In genomic region chr5:173891367-173891766, GRCh38 we compare ENCODE assay signal across 9 cellular contexts. TPM values are rescaled to one million over a fixed set of nuclear protein-coding genes. Genes with fewer than 3 reads are reported as not detected.
DNase-seq lines count a peak whose midpoint lies in the region; ATAC-seq and TF ChIP-seq lines count a peak whose summit lies in the region.
"Had no signal": no experiment of that assay in that cellular context is flagged by ENCODE, and none has a peak within 500 bp of the region (broad histone marks: within the 10 kb centered on the region; RNA-seq: fewer than 3 reads in every experiment).

No MANE protein-coding gene starts in this region.

- H3K4me1 ChIP-seq in ascending aorta (peaks cover 3 to 9% of the 10 kb centered on the region in 2 donors), liver (ENCODE audit: control insufficient read depth in 4 of 4, insufficient read depth in 4 of 4, low read length in 3 of 4) (peaks cover 6 to 38% (median 17%) of the 10 kb centered on the region in 4 donors), thyroid gland (peaks cover 10 to 17% of the 10 kb centered on the region in 2 donors)

- H3K4me3 ChIP-seq in ascending aorta (peak overlapping the region; percentile 78 to 86), liver (ENCODE audit: low read depth in 1 of 3, low read length in 3 of 3) (peak overlapping the region; percentile 83 to 91 (median 89)), thyroid gland (replicated peaks in 1 of 3) (peak overlapping the region in 2 of 3 donors; percentile 15 to 76)

- no peaks in the 10 kb centered on the region for H3K36me3 ChIP-seq in ascending aorta
- no peaks in the 10 kb centered on the region for H3K36me3 ChIP-seq in liver (ENCODE audit: control insufficient read depth in 4 of 4, insufficient read depth in 3 of 4, low read depth in 1 of 4, low read length in 3 of 4)
- H3K36me3 ChIP-seq in thyroid gland: no peaks in the 10 kb centered on the region

- peak overlapping the region; percentile 83 to 99 for H3K9ac ChIP-seq in liver (ENCODE audit: low read depth in 1 of 2, low read length in 2 of 2)

- TF ChIP-seq POLR2A in thyroid gland (IDR thresholded peaks at IDR 0.05): peak in 1 of 2 donors; percentile 12

- in situ Hi-C loops in KBM-7 (cut with MboI; ENCODE audit: low pct_unique_long_range_greater_than_20kb, low sequenced_read_pairs): no loop called here

- no peaks in the 10 kb centered on the region for H3K27me3 ChIP-seq in ascending aorta
- no peaks in the 10 kb centered on the region for H3K27me3 ChIP-seq in liver (ENCODE audit: control insufficient read depth in 4 of 4, insufficient read depth in 4 of 4, low read length in 3 of 4)
- no peaks in the 10 kb centered on the region for H3K27me3 ChIP-seq in thyroid gland

- no peaks in the 10 kb centered on the region for H3K9me3 Mint-ChIP-seq in activated CD4-positive, alpha-beta T cell treated with anti-CD3 and anti-CD28 coated beads, Interleukin-2, amount 10 ng/mL, durations not matched to agents 24 days and 14 days

- TF ChIP-seq RAD21 in liver (IDR thresholded peaks at IDR 0.05): peak; percentile 23 to 42

- H3K9me3 ChIP-seq in ascending aorta: no peaks in the 10 kb centered on the region
- H3K9me3 ChIP-seq in liver (ENCODE audit: control insufficient read depth in 4 of 4, low read length in 3 of 4): no peaks in the 10 kb centered on the region
- no peaks in the 10 kb centered on the region for H3K9me3 ChIP-seq in thyroid gland

- ATAC-seq in GM21447 (IDR thresholded peaks at IDR 0.05; ENCODE audit: unreplicated experiment): no peak

- TF ChIP-seq CTCF in ascending aorta (IDR thresholded peaks at IDR 0.05) (no peak), liver (IDR thresholded peaks at IDR 0.05; ENCODE audit: low read depth, low read length, missing input control) (no peak), thyroid gland (IDR thresholded peaks at IDR 0.05) (no peak)

- WGBS in liver: 15% methylated on average over 2 of the region's 2 CpGs
- WGBS in thyroid gland, 2 donors: 18 to 30% methylated on average over 2 of the region's 2 CpGs

- H3K4me1 Mint-ChIP-seq in activated CD4-positive, alpha-beta T cell treated with anti-CD3 and anti-CD28 coated beads, Interleukin-2, amount 10 ng/mL, durations not matched to agents 24 days and 14 days: peaks cover 39% of the 10 kb centered on the region

- intact Hi-C loops in activated CD4-positive, alpha-beta T cell treated with anti-CD3 and anti-CD28 coated beads, Interleukin-2, amount 10 ng/mL, durations not matched to agents 24 days and 14 days (cut with micrococcal nuclease): no loop called here
- intact Hi-C loops in ascending aorta (cut with DNase I) (loop anchor here (2.0 kb wide), 2 partner anchors 27 to 127 kb away; no protein-coding TSS in a partner anchor), thyroid gland (cut with DNase I) (no loop called here)

- no peaks in the 10 kb centered on the region for H3K27me3 Mint-ChIP-seq in activated CD4-positive, alpha-beta T cell treated with anti-CD3 and anti-CD28 coated beads, Interleukin-2, amount 10 ng/mL, durations not matched to agents 24 days and 14 days

- H3K36me3 Mint-ChIP-seq in activated CD4-positive, alpha-beta T cell treated with anti-CD3 and anti-CD28 coated beads, Interleukin-2, amount 10 ng/mL, durations not matched to agents 24 days and 14 days (ENCODE audit: low read depth): peaks cover 15% of the 10 kb centered on the region

- H3K4me3 Mint-ChIP-seq in activated CD4-positive, alpha-beta T cell treated with anti-CD3 and anti-CD28 coated beads, Interleukin-2, amount 10 ng/mL, durations not matched to agents 24 days and 14 days: peak overlapping the region; percentile 75

- no peak for DNase-seq in activated CD4-positive, alpha-beta T cell treated with anti-CD3 and anti-CD28 coated beads, Interleukin-2, amount 10 ng/mL, durations not matched to agents 24 days and 14 days
- DNase-seq in activated CD4-positive, alpha-beta T cell treated with anti-CD3 and anti-CD28 coated beads, Interleukin-2, amount 50 U/mL, for 48 hours: no peak
- DNase-seq in ascending aorta (ENCODE audit: low spot score in 2 of 2) (no peak), thyroid gland (no peak), KBM-7 (no peak), NCI-H1417 treated with DMSO at 0.1 percent for 48 hours (lab: John Stamatoyannopoulos, UW) (no peak)

- H3K27ac ChIP-seq in ascending aorta: peak overlapping the region; percentile 84 to 90
- H3K27ac ChIP-seq in liver (ENCODE audit: low read depth in 1 of 2, low read length in 2 of 2): peak overlapping the region; percentile 77 to 88
- peak overlapping the region; percentile 94 to 96 (median 95) for H3K27ac ChIP-seq in thyroid gland
- H3K27ac ChIP-seq: C4-2B had no signal

- no peak overlapping the region for H3K27ac Mint-ChIP-seq in activated CD4-positive, alpha-beta T cell treated with anti-CD3 and anti-CD28 coated beads, Interleukin-2, amount 10 ng/mL, durations not matched to agents 24 days and 14 days

TF ChIP-seq in liver, 16 proteins besides CTCF, POLR2A, EP300 and RAD21:
- TF ChIP-seq SP1 (IDR thresholded peaks at IDR 0.05) (peak; percentile 39), HNF4A (conservative IDR thresholded peaks at IDR 0.05) (peak; percentile 20 to 57), FOXA2 (IDR thresholded peaks at IDR 0.05) (peak; percentile 66), TAF1 (conservative IDR thresholded peaks at IDR 0.05) (peak; percentile 79), JUND (IDR thresholded peaks at IDR 0.05) (no peak), NR2F2 (IDR thresholded peaks at IDR 0.05) (no peak), HNF4G (IDR thresholded peaks at IDR 0.05) (no peak), MAX (IDR thresholded peaks at IDR 0.05) (no peak), YY1 (IDR thresholded peaks at IDR 0.05) (no peak), EGR1 (IDR thresholded peaks at IDR 0.05; ENCODE audit: low read depth in 2 of 2) (peak in 1 of 2 donors; percentile 16), ZBTB33 (IDR thresholded peaks at IDR 0.05) (no peak), FOXA1 (IDR thresholded peaks at IDR 0.05) (no peak), REST (IDR thresholded peaks at IDR 0.05) (peak; percentile 58), GABPA (IDR thresholded peaks at IDR 0.05 in 1 of 2, conservative IDR thresholded peaks at IDR 0.05 in 1 of 2) (no peak), ATF3 (IDR thresholded peaks at IDR 0.05) (no peak), RXRA (IDR thresholded peaks at IDR 0.05) (peak in 1 of 2 donors; percentile 49)

RNA-seq across cellular contexts. Expression of gene CPEB4, which starts 3.2 kb away (rescaled TPM):
- total RNA-seq in activated CD4-positive, alpha-beta T cell treated with anti-CD3 and anti-CD28 coated beads, Interleukin-2, amount 10 ng/mL, durations not matched to agents 24 days and 14 days: 7.6 and 8.8 TPM in 2 replicates
- total RNA-seq in ascending aorta (37.4 TPM), liver (100 to 1,000 TPM in 1 of 2 donors, 10 to 100 TPM in 1; 47.0 to 113 TPM), thyroid gland (10 to 100 TPM; 51.5 to 69.5 (median 66.1) TPM)
- polyA plus RNA-seq in liver: 10 to 100 TPM; 14.3 to 17.1 TPM
